Comparison of ENCODE assay signal across 8 cellular contexts in the genomic region with DNA sequence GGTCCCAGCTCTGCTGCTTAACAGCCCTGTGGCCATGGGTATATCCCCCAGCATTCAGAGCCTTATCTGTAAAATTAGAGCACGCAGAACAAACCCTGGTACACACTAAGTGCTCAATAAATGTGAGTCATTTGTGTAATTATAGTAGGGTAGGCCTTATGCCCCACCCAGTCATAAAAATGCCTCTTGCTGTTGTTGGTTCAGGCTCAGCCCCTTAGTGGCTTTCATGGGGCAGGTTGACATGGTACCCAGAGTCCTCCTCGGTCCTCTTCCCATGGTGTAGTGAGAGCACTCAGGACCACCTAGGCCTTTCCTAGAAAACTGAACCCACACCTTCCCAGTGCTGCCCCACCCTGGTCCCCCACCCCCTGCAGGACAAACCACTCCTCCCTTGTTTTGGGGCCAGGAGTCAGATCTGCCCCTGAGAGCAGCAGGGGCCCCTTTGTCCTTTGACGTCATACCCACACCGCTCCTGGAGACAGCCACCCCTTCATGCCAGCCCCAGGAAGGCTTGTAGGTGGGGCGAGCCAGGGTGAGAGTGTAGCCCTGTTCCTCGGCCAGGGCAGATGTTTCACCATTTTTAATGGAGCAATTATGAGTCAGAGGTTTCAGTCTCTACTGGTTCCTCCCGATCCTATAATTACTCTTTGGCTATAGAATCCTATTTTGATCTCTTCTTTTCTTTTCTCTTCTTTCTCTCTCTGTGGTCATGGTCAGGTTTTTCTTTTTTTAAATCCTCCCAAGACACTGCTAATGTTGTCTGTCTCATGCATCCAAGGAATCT. TPM values are rescaled to one million over a fixed set of nuclear protein-coding genes. Genes with fewer than 3 reads are reported as not detected.
A peak's percentile ranks its signal among the peaks of the same experiment; 100 is the strongest.
DNase-seq lines count a peak whose midpoint lies in the region; ATAC-seq and TF ChIP-seq lines count a peak whose summit lies in the region.

No MANE protein-coding gene starts in this region.

- TF ChIP-seq CTCF in Caco-2 (IDR thresholded peaks at IDR 0.05; ENCODE audit: insufficient read depth in 1 of 2, low read depth in 1 of 2, low read length in 1 of 2, severe bottlenecking in 1 of 2, unreplicated experiment in 1 of 2) (no peak), neural progenitor cell (IDR thresholded peaks at IDR 0.05) (no peak)

- CTCF ChIA-PET in Caco-2 (lab: Charles Lee), result interaction anchor here (1.0 to 1.9 kb wide), 6 partner anchors 9 to 281 kb away, joined by 3 to 12 read pairs (median 4); partner anchors contain the start of gene FAM98C

- peak overlapping the region; percentile 91 for H3K9ac ChIP-seq in HUES6 (ENCODE audit: low read length)
- no peak overlapping the region for H3K9ac ChIP-seq in neural progenitor cell

- H3K4me2 ChIP-seq in neural progenitor cell, result no peak overlapping the region

- H3K36me3 ChIP-seq in Caco-2 (ENCODE audit: control insufficient read depth, insufficient read depth, low read length) (0 out of 2 replicates have a peak, but pooled peaks cover 5% of the 10 kb centered on the region), HUES6 (ENCODE audit: control insufficient read depth, insufficient read depth, low read length) (peaks cover 15% of the 10 kb centered on the region), neural progenitor cell (no peaks in the 10 kb centered on the region)

- H3K27me3 ChIP-seq in Caco-2 (replicated peaks; ENCODE audit: control insufficient read depth, insufficient read depth, low read length) (no peaks in the 10 kb centered on the region), HUES6 (ENCODE audit: control insufficient read depth, insufficient read depth, low read length) (no peaks in the 10 kb centered on the region), neural progenitor cell (no peaks in the 10 kb centered on the region)

- peaks cover 36% of the 10 kb centered on the region for H3F3A ChIP-seq in neural progenitor cell (ENCODE audit: low read depth)

- H3K4me1 ChIP-seq in Caco-2 (peaks cover 77% of the 10 kb centered on the region), HUES6 (ENCODE audit: control insufficient read depth, insufficient read depth, low read length) (peaks cover 52% of the 10 kb centered on the region), neural progenitor cell (peaks cover 33% of the 10 kb centered on the region)

- intact Hi-C loops in Caco-2 (cut with micrococcal nuclease; ENCODE audit: unreplicated experiment), result no loop called here

- H3K4me1 Mint-ChIP-seq in Caco-2 (ENCODE audit: low read depth, unreplicated experiment) (peaks cover 79% of the 10 kb centered on the region), neural progenitor cell (peaks cover 40% of the 10 kb centered on the region)

- BruUV-seq in Caco-2 (replicated peaks; lab: Mats Ljungman, UMichigan), result no TSS peak

- H3K27ac ChIP-seq in HUES6 (ENCODE audit: low read depth, low read length) (peak overlapping the region; percentile 98), neural progenitor cell (no peak overlapping the region)

- H2AFZ ChIP-seq in neural progenitor cell (replicated peaks), result no peak overlapping the region

- peak overlapping the region; percentile 95 for H3K27ac Mint-ChIP-seq in Caco-2 (ENCODE audit: unreplicated experiment)
- H3K27ac Mint-ChIP-seq in neural progenitor cell, result peak overlapping the region; percentile 36

- POLR2A ChIA-PET in Caco-2 (lab: Charles Lee), result interaction anchor here (1.0 to 2.5 kb wide), 9 partner anchors 14 to 281 kb away, joined by 3 to 33 read pairs (median 13); partner anchors contain the start of genes ACTN4 and FAM98C

- peaks cover 73% of the 10 kb centered on the region for H4K20me1 ChIP-seq in neural progenitor cell (ENCODE audit: low read depth)

- peaks cover 93% of the 10 kb centered on the region for H3K79me2 ChIP-seq in neural progenitor cell (ENCODE audit: low read depth)

- ATAC-seq in GM18519 (IDR thresholded peaks at IDR 0.05; ENCODE audit: low FRiP score, unreplicated experiment) (no peak), HG02870 (IDR thresholded peaks at IDR 0.05; ENCODE audit: unreplicated experiment) (no peak)

- H3K9me3 ChIP-seq in Caco-2 (no peaks in the 10 kb centered on the region), HUES6 (ENCODE audit: control insufficient read depth, insufficient read depth, low read depth, low read length) (no peaks in the 10 kb centered on the region), neural progenitor cell (ENCODE audit: low read depth) (no peaks in the 10 kb centered on the region)

- H3K27me3 Mint-ChIP-seq in Caco-2 (ENCODE audit: insufficient read depth, unreplicated experiment), result no peaks in the 10 kb centered on the region
- H3K27me3 Mint-ChIP-seq in neural progenitor cell (ENCODE audit: insufficient read depth, low read depth), result peaks cover 2% of the 10 kb centered on the region

- H3K4me3 ChIP-seq in Caco-2 (ENCODE audit: low read depth, low read length) (no peak overlapping the region), HUES6 (ENCODE audit: low read depth, low read length) (no peak overlapping the region), neural progenitor cell (no peak overlapping the region)

- H3K9me3 Mint-ChIP-seq in Caco-2 (ENCODE audit: unreplicated experiment) (peaks cover 10% of the 10 kb centered on the region), neural progenitor cell (peaks cover 2% of the 10 kb centered on the region)

- H3K4me3 Mint-ChIP-seq in Caco-2 (ENCODE audit: unreplicated experiment) (peak overlapping the region; percentile 57), neural progenitor cell (no peak overlapping the region)

- TF ChIP-seq POLR2A in erythroblast (IDR thresholded peaks at IDR 0.05; ENCODE audit: low read length), result no peak

- peak; percentile 76 to 92 for DNase-seq in Caco-2
- peak; percentile 67 for DNase-seq in T-helper 22 cell (ENCODE audit: low read depth)
- peak; percentile 63 to 72 for DNase-seq in erythroblast (lab: John Stamatoyannopoulos, UW)
- DNase-seq in neural progenitor cell (ENCODE audit: low spot score), result no peak
- no peak for DNase-seq in NAMALWA (ENCODE audit: low spot score)

- H3K36me3 Mint-ChIP-seq in Caco-2 (ENCODE audit: insufficient read depth, unreplicated experiment) (peaks cover 91% of the 10 kb centered on the region), neural progenitor cell (peaks cover 29% of the 10 kb centered on the region)

RNA-seq across cellular contexts. Expression of gene ACTN4, which starts 36.8 kb away (rescaled TPM):
- total RNA-seq in Caco-2 (2022) (605 and 658 TPM in 2 replicates), neural progenitor cell (ENCODE audit: low replicate concordance) (127 and 233 TPM in 2 replicates)

Comparison
In these comparisons a context has a peak if more than half of its experiments do, and no peak if none do; other contexts are left out.
1. DNase-seq: peak in Caco-2 (2 of 2), T-helper 22 cell (single experiment) and erythroblast (2 of 2); none in neural progenitor cell (single experiment) and NAMALWA (single experiment).